Comparison of ENCODE assay signal across 24 cellular contexts in genomic region chr6:7449018-7449417, GRCh38. TPM values are rescaled to one million over a fixed set of nuclear protein-coding genes. Genes with fewer than 3 reads are reported as not detected.
DNase-seq lines count a peak whose midpoint lies in the region; ATAC-seq, FAIRE-seq and TF ChIP-seq lines count a peak whose summit lies in the region.
"Had no signal": no experiment of that assay in that cellular context is flagged by ENCODE, and none has a peak within 500 bp of the region (broad histone marks: within the 10 kb centered on the region; RNA-seq: fewer than 3 reads in every experiment).

No MANE protein-coding gene starts in this region.

- no peaks in the 10 kb centered on the region for H3K9me3 ChIP-seq in HepG2 (ENCODE audit: low read length)
- no peaks in the 10 kb centered on the region for H3K9me3 ChIP-seq in right lobe of liver
- H3K9me3 ChIP-seq in K562 (replicated peaks; ENCODE audit: control insufficient read depth, insufficient read depth, low read depth, low read length): no peaks in the 10 kb centered on the region
- H3K9me3 ChIP-seq in hepatocyte (ENCODE audit: low read depth): no peaks in the 10 kb centered on the region
- H3K9me3 ChIP-seq: A549; BLaER1 treated with 17β-estradiol and CSF1 and Interleukin-3, amounts not matched to agents 10 nM and 100 nM; Caco-2 had no signal

- POLR2A ChIA-PET in HepG2 (lab: Yijun Ruan, JAX) (no interaction called here), K562 (lab: Yijun Ruan, JAX) (interaction anchor here (1.3 kb wide), 1 partner anchor 8 kb away, joined by 6 read pairs; no protein-coding TSS in a partner anchor)

- H3K36me3 Mint-ChIP-seq in progenitor cell of endocrine pancreas (ENCODE audit: insufficient read depth): peaks cover 2% of the 10 kb centered on the region
- H3K36me3 Mint-ChIP-seq: CD8-positive, alpha-beta T cell had no signal

- H3K27me3 ChIP-seq in HepG2 (ENCODE audit: control insufficient read depth in 1 of 2, insufficient read depth in 2 of 2, low read length in 2 of 2) (peaks cover 5 to 20% of the 10 kb centered on the region in 2 experiments; a peak in 4 of 5 replicates), right lobe of liver (no peaks in the 10 kb centered on the region), K562 (ENCODE audit: control insufficient read depth in 2 of 2, insufficient read depth in 2 of 2, low read length in 2 of 2) (peaks cover 34 to 53% of the 10 kb centered on the region in 2 experiments), hepatocyte (no peaks in the 10 kb centered on the region)
- H3K27me3 ChIP-seq: BLaER1 treated with 17β-estradiol and CSF1 and Interleukin-3, amounts not matched to agents 10 nM and 100 nM had no signal

- in situ Hi-C loops in HepG2 (cut with HindIII; ENCODE audit: extremely low pct_ligation_motif_present, low pct_unique_long_range_greater_than_20kb): no loop called here
- in situ Hi-C loops in K562 (cut with MboI): no loop called here

- no peaks in the 10 kb centered on the region for H3K9me1 ChIP-seq in K562 (ENCODE audit: control insufficient read depth, insufficient read depth, low read length)

- ATAC-seq in HepG2: no peak
- no peak for ATAC-seq in right lobe of liver
- no peak for ATAC-seq in K562
- ATAC-seq: A549; CD8-positive, alpha-beta T cell had no signal

- BruUV-seq in HepG2 (replicated peaks; lab: Mats Ljungman, UMichigan) (no TSS peak), K562 (replicated peaks; lab: Mats Ljungman, UMichigan) (no TSS peak)

- H3K4me1 ChIP-seq in HepG2 (ENCODE audit: insufficient read depth, low read length) (peaks cover 60% of the 10 kb centered on the region), right lobe of liver (peaks cover 0 to 6% (median 0%) of the 10 kb centered on the region in 4 donors), K562 (replicated peaks in 1 of 2; ENCODE audit: control insufficient read depth in 2 of 2, insufficient read depth in 2 of 2, low read length in 2 of 2) (peaks cover 0 to 5% of the 10 kb centered on the region in 2 experiments; a peak in 2 of 5 replicates), hepatocyte (ENCODE audit: insufficient read depth) (no peaks in the 10 kb centered on the region)

- no peaks in the 10 kb centered on the region for H3K79me2 ChIP-seq in HepG2 (ENCODE audit: insufficient read depth, low read length)
- H3K79me2 ChIP-seq in K562 (ENCODE audit: control insufficient read depth, insufficient read depth, low read length): no peaks in the 10 kb centered on the region
- H3K79me2 ChIP-seq in hepatocyte: no peaks in the 10 kb centered on the region

- H2AFZ ChIP-seq in HepG2 (ENCODE audit: low read length) (no peak overlapping the region), K562 (ENCODE audit: low read depth, low read length) (no peak overlapping the region), hepatocyte (no peak overlapping the region)

- FAIRE-seq in HepG2 (lab: Jason Lieb, UNC) (no peak), K562 (lab: Jason Lieb, UNC) (no peak)
- FAIRE-seq: A549, D721Med, G401.6, GM12891, GM19239 had no signal

- H3K9ac ChIP-seq in HepG2 (ENCODE audit: insufficient read depth, low read depth, low read length) (no peak overlapping the region), K562 (ENCODE audit: insufficient read depth in 1 of 2, low read depth in 2 of 2, low read length in 2 of 2) (no peak overlapping the region)
- H3K9ac ChIP-seq: BLaER1 treated with 17β-estradiol and CSF1 and Interleukin-3, amounts not matched to agents 10 nM and 100 nM had no signal

- TF ChIP-seq EP300 in HepG2 (IDR thresholded peaks at IDR 0.05; ENCODE audit: low read depth in 2 of 2, low read length in 2 of 2) (no peak), HepG2 (CRISPR knock-in tag; IDR thresholded peaks at IDR 0.05; ENCODE audit: borderline replicate concordance) (no peak), K562 (IDR thresholded peaks at IDR 0.05; ENCODE audit: low read length) (no peak)

- no peaks in the 10 kb centered on the region for H4K20me1 ChIP-seq in HepG2 (ENCODE audit: insufficient read depth, low read length)
- no peaks in the 10 kb centered on the region for H4K20me1 ChIP-seq in K562 (replicated peaks; ENCODE audit: control insufficient read depth, insufficient read depth, low read length)
- H4K20me1 ChIP-seq in hepatocyte (ENCODE audit: insufficient read depth, poor library complexity, severe bottlenecking): no peaks in the 10 kb centered on the region
- H4K20me1 ChIP-seq: BLaER1 treated with 17β-estradiol and CSF1 and Interleukin-3, amounts not matched to agents 10 nM and 100 nM had no signal

- H3K27me3 Mint-ChIP-seq in progenitor cell of endocrine pancreas: peaks cover 4% of the 10 kb centered on the region

- H3K4me3 Mint-ChIP-seq in progenitor cell of endocrine pancreas (ENCODE audit: low read depth): no peak overlapping the region
- H3K4me3 Mint-ChIP-seq: B cell; CD4-positive, alpha-beta T cell; CD8-positive, alpha-beta T cell had no signal

- H3K36me3 ChIP-seq in HepG2 (replicated peaks in 1 of 2; ENCODE audit: control insufficient read depth in 1 of 2, insufficient read depth in 2 of 2, low read length in 2 of 2) (no peaks in the 10 kb centered on the region), right lobe of liver (no peaks in the 10 kb centered on the region), K562 (ENCODE audit: control insufficient read depth, insufficient read depth, low read length) (no peaks in the 10 kb centered on the region), hepatocyte (replicated peaks; ENCODE audit: insufficient read depth, low read depth) (no peaks in the 10 kb centered on the region)
- H3K36me3 ChIP-seq: BLaER1 treated with 17β-estradiol and CSF1 and Interleukin-3, amounts not matched to agents 10 nM and 100 nM had no signal

- CTCF ChIA-PET in HepG2 (lab: Yijun Ruan, JAX; ENCODE audit: low intra/inter-chr PET ratio, low total read pairs) (no interaction called here), K562 (lab: Yijun Ruan, JAX; ENCODE audit: low intra/inter-chr PET ratio) (no interaction called here)

- H3K9me3 Mint-ChIP-seq in progenitor cell of endocrine pancreas (ENCODE audit: low read depth): peaks cover 3% of the 10 kb centered on the region
- H3K9me3 Mint-ChIP-seq: CD4-positive, alpha-beta T cell; CD8-positive, alpha-beta T cell had no signal

- TF ChIP-seq POLR2A in HepG2 (IDR thresholded peaks at IDR 0.05; ENCODE audit: insufficient read depth in 1 of 2, low read depth in 2 of 2, low read length in 2 of 2): no peak
- no peak for TF ChIP-seq POLR2A in right lobe of liver (IDR thresholded peaks at IDR 0.05)
- TF ChIP-seq POLR2A in K562 (conservative IDR thresholded peaks at IDR 0.05): no peak

- H3K4me3 ChIP-seq in HepG2 (replicated peaks in 1 of 3; ENCODE audit: insufficient read depth in 1 of 3, low read depth in 2 of 3, low read length in 3 of 3) (no peak overlapping the region), right lobe of liver (no peak overlapping the region), K562 (no peak overlapping the region), hepatocyte (no peak overlapping the region)
- H3K4me3 ChIP-seq: A549; BLaER1 treated with 17β-estradiol and CSF1 and Interleukin-3, amounts not matched to agents 10 nM and 100 nM had no signal

- no peaks in the 10 kb centered on the region for H3K9me2 ChIP-seq in hepatocyte (replicated peaks; ENCODE audit: insufficient read depth)

- H3K27ac Mint-ChIP-seq in progenitor cell of endocrine pancreas: peak overlapping the region; percentile 37
- H3K27ac Mint-ChIP-seq: B cell; CD4-positive, alpha-beta T cell; CD8-positive, alpha-beta T cell had no signal

- peaks cover 30% of the 10 kb centered on the region for H3K4me1 Mint-ChIP-seq in progenitor cell of endocrine pancreas (ENCODE audit: low read depth)
- H3K4me1 Mint-ChIP-seq: B cell had no signal

- intact Hi-C loops in HepG2 (cut with micrococcal nuclease; ENCODE audit: unreplicated experiment) (loop anchor here (2.0 to 5.0 kb wide), 3 partner anchors 18 to 113 kb away; no protein-coding TSS in a partner anchor), right lobe of liver (cut with DNase I) (no loop called here), K562 (cut with micrococcal nuclease) (no loop called here)

- no peak for DNase-seq in HepG2 (ENCODE audit: low spot score)
- DNase-seq in right lobe of liver: no peak
- DNase-seq in K562 (ENCODE audit: extremely low read depth in 1 of 4, low spot score in 3 of 4): no peak
- no peak for DNase-seq in progenitor cell of endocrine pancreas (ENCODE audit: low spot score, unreplicated experiment)
- DNase-seq in foreskin melanocyte: no peak
- DNase-seq in hepatocyte (ENCODE audit: low spot score): no peak
- DNase-seq: AML-193; Caco-2; Calu3; CD4-positive, alpha-beta T cell; CD8-positive, alpha-beta T cell; DMS79 treated with DMSO at 0.1 percent for 48 hours; GF-D8 had no signal

- TF ChIP-seq CTCF in HepG2 (CRISPR knock-in tag; IDR thresholded peaks at IDR 0.05): no peak
- no peak for TF ChIP-seq CTCF in right lobe of liver (IDR thresholded peaks at IDR 0.05)
- no peak for TF ChIP-seq CTCF in K562 (IDR thresholded peaks at IDR 0.05 in 2 of 3, conservative IDR thresholded peaks at IDR 0.05 in 1 of 3; ENCODE audit: insufficient read depth in 2 of 3, low read depth in 1 of 3, low read length in 3 of 3)
- no peak for TF ChIP-seq CTCF in progenitor cell of endocrine pancreas (IDR thresholded peaks at IDR 0.05; ENCODE audit: unreplicated experiment)
- TF ChIP-seq CTCF in hepatocyte (IDR thresholded peaks at IDR 0.05; ENCODE audit: poor library complexity): no peak

- H3K4me2 ChIP-seq in HepG2 (ENCODE audit: low read depth, low read length): peak overlapping the region; percentile 6; the same call in 1 of the 2 replicates
- no peak overlapping the region for H3K4me2 ChIP-seq in K562 (ENCODE audit: insufficient read depth, low read length)
- no peak overlapping the region for H3K4me2 ChIP-seq in hepatocyte
- H3K4me2 ChIP-seq: A549; BLaER1 treated with 17β-estradiol and CSF1 and Interleukin-3, amounts not matched to agents 10 nM and 100 nM had no signal

- no peak for TF ChIP-seq RAD21 in HepG2 (CRISPR knock-in tag; IDR thresholded peaks at IDR 0.05)
- no peak for TF ChIP-seq RAD21 in K562 (CRISPR knock-in tag; conservative IDR thresholded peaks at IDR 0.05 in 1 of 2, IDR thresholded peaks at IDR 0.05 in 1 of 2)

- 67% methylated on average over 4 of the region's 4 CpGs for WGBS in HepG2 (ENCODE audit: low lambda C conversion rate)
- WGBS in right lobe of liver (ENCODE audit: insufficient coverage, low coverage, low lambda C conversion rate, missing lambda C conversion rate): 77% methylated on average over 4 of the region's 4 CpGs
- WGBS in K562 (ENCODE audit: insufficient coverage, low coverage, missing lambda C conversion rate): 6% methylated on average over 4 of the region's 4 CpGs
- WGBS in hepatocyte (ENCODE audit: low lambda C conversion rate, missing lambda C conversion rate): 70% methylated on average over 4 of the region's 4 CpGs

- H3K27ac ChIP-seq in HepG2 (ENCODE audit: extremely low read length, insufficient read depth, low read length): no peak overlapping the region
- no peak overlapping the region for H3K27ac ChIP-seq in right lobe of liver
- H3K27ac ChIP-seq in K562 (ENCODE audit: extremely low read depth, low read depth, low read length): no peak overlapping the region
- H3K27ac ChIP-seq in hepatocyte: no peak overlapping the region
- H3K27ac ChIP-seq: 22Rv1; A549; BLaER1 treated with 17β-estradiol and CSF1 and Interleukin-3, amounts not matched to agents 10 nM and 100 nM; C4-2B had no signal

RNA-seq across cellular contexts. Expression of gene RIOK1, which starts 59.4 kb away (rescaled TPM):
- total RNA-seq in HepG2 (2016; rRNA removed; fragmentation: Illumina TruSeq; extraction: Trizol) (37.8 and 45.7 TPM in 2 replicates), right lobe of liver (1 to 10 TPM; 4.6 to 7.9 (median 6.7) TPM), K562 (2014; rRNA removed) (52.8 and 129 TPM in 2 replicates), K562 (2014; rRNA removed; fragmentation: Illumina TruSeq; extraction: Trizol) (52.2 and 55.1 TPM in 2 replicates), K562 (2015; rRNA removed; fragmentation: Illumina TruSeq; extraction: Trizol) (56.1 and 65.9 TPM in 2 replicates), K562 (2021) (48.6 TPM in 2 replicates), progenitor cell of endocrine pancreas (28.5 and 28.9 TPM in 2 replicates), hepatocyte (15.5 and 15.6 TPM in 2 replicates)
- 9.0 and 10.4 TPM in 2 replicates for total RNA-seq in HepG2 (2016; cell fraction: cytosol; rRNA removed; fragmentation: Illumina TruSeq; extraction: Trizol; ENCODE audit: low read depth)
- 39.9 and 45.0 TPM in 2 replicates for total RNA-seq in HepG2 (2016; cell fraction: insoluble cytoplasmic fraction; rRNA removed; fragmentation: Illumina TruSeq; extraction: Trizol)
- total RNA-seq in HepG2 (2016; cell fraction: membrane; rRNA removed; fragmentation: Illumina TruSeq; extraction: Trizol): 17.4 and 18.1 TPM in 2 replicates
- 34.6 and 34.9 TPM in 2 replicates for total RNA-seq in HepG2 (2016; cell fraction: nucleus; rRNA removed; fragmentation: Illumina TruSeq; extraction: Trizol)
- polyA plus RNA-seq in HepG2 (2011; rRNA removed) (9.1 and 9.4 TPM in 2 replicates), K562 (2011; rRNA removed) (24.9 and 25.8 TPM in 2 replicates), K562 (2014; fragmentation: Illumina TruSeq; extraction: Trizol) (66.3 and 73.1 TPM in 2 replicates), K562 (2014; fragmentation: Nextera tagmentation; extraction: Ambion mirVana) (100 to 1,000 TPM in 1 of 2 experiments, 10 to 100 TPM in 1; 51.7 to 101 TPM), K562 (2014; rRNA removed) (43.6 and 46.2 TPM in 2 replicates), hepatocyte (19.2 and 19.6 TPM in 2 replicates)
- 9.0 and 9.4 TPM in 2 replicates for polyA plus RNA-seq in HepG2 (2011; cell fraction: cytosol; rRNA removed)
- 40.2 and 43.0 TPM in 2 replicates for polyA plus RNA-seq in HepG2 (2011; cell fraction: nucleus; rRNA removed)
- polyA plus RNA-seq in HepG2 (2012): 21.2 and 21.9 TPM in 2 replicates
- 3.1 and 3.2 TPM in 2 replicates for polyA plus RNA-seq in HepG2 (2016; cell fraction: cytosol; fragmentation: Illumina TruSeq; extraction: Trizol; ENCODE audit: low read depth)
- polyA plus RNA-seq in HepG2 (2016; cell fraction: insoluble cytoplasmic fraction; fragmentation: Illumina TruSeq; extraction: Trizol; ENCODE audit: low read depth): 42.5 and 43.5 TPM in 2 replicates
- 7.3 and 8.5 TPM in 2 replicates for polyA plus RNA-seq in HepG2 (2016; cell fraction: membrane; fragmentation: Illumina TruSeq; extraction: Trizol; ENCODE audit: low read depth)
- polyA plus RNA-seq in HepG2 (2016; cell fraction: nucleus; fragmentation: Illumina TruSeq; extraction: Trizol; ENCODE audit: insufficient read depth, low read depth): 47.3 and 58.2 TPM in 2 replicates
- polyA minus RNA-seq in HepG2 (2011; rRNA and poly(A)+ RNA removed; ENCODE audit: low replicate concordance): 12.4 and 18.6 TPM in 2 replicates
- 5.8 and 6.5 TPM in 2 replicates for polyA minus RNA-seq in HepG2 (2011; cell fraction: cytosol; rRNA and poly(A)+ RNA removed)
- polyA minus RNA-seq in HepG2 (2011; cell fraction: nucleus; rRNA and poly(A)+ RNA removed): 28.8 and 43.3 TPM in 2 replicates
- 41.8 and 105 TPM in 2 replicates for total RNA-seq in K562 (2011; cell fraction: chromatin; rRNA removed; ENCODE audit: low replicate concordance)
- 33.6 and 35.4 TPM in 2 replicates for total RNA-seq in K562 (2011; cell fraction: nucleolus; rRNA removed)
- total RNA-seq in K562 (2011; cell fraction: nucleoplasm; rRNA removed): 32.4 and 48.0 TPM in 2 replicates
- polyA plus RNA-seq in K562 (2011; cell fraction: cytosol; rRNA removed): 30.6 and 33.9 TPM in 2 replicates
- 80.1 and 82.5 TPM in 2 replicates for polyA plus RNA-seq in K562 (2011; cell fraction: nucleus; rRNA removed)
- 36.3 and 43.3 TPM in 2 replicates for polyA plus RNA-seq in K562 (2012)
- polyA minus RNA-seq in K562 (2011; rRNA and poly(A)+ RNA removed): 32.5 and 38.9 TPM in 2 replicates
- 12.7 and 25.0 TPM in 2 replicates for polyA minus RNA-seq in K562 (2011; cell fraction: cytosol; rRNA and poly(A)+ RNA removed)
- polyA minus RNA-seq in K562 (2011; cell fraction: nucleus; rRNA and poly(A)+ RNA removed): 36.8 and 46.4 TPM in 2 replicates

RNA-seq across cellular contexts. Expression of gene CAGE1, which starts 59.5 kb away (rescaled TPM):
- total RNA-seq in HepG2 (2016; rRNA removed; fragmentation: Illumina TruSeq; extraction: Trizol) (0.15 TPM in 1 of 2 replicates, not detected in the other), right lobe of liver (not detected), K562 (2014; rRNA removed) (0.18 and 0.20 TPM in 2 replicates), K562 (2014; rRNA removed; fragmentation: Illumina TruSeq; extraction: Trizol) (0.16 and 0.18 TPM in 2 replicates), K562 (2015; rRNA removed; fragmentation: Illumina TruSeq; extraction: Trizol) (0.11 and 0.14 TPM in 2 replicates), K562 (2021) (0.11 and 0.33 TPM in 2 replicates), progenitor cell of endocrine pancreas (not detected in 2 replicates), hepatocyte (0.17 TPM in 1 of 2 replicates, not detected in the other)
- 0.18 and 0.61 TPM in 2 replicates for total RNA-seq in HepG2 (2016; cell fraction: cytosol; rRNA removed; fragmentation: Illumina TruSeq; extraction: Trizol; ENCODE audit: low read depth)
- 0.17 TPM in 1 of 2 replicates, not detected in the other for total RNA-seq in HepG2 (2016; cell fraction: insoluble cytoplasmic fraction; rRNA removed; fragmentation: Illumina TruSeq; extraction: Trizol)
- 0.15 and 0.28 TPM in 2 replicates for total RNA-seq in HepG2 (2016; cell fraction: membrane; rRNA removed; fragmentation: Illumina TruSeq; extraction: Trizol)
- total RNA-seq in HepG2 (2016; cell fraction: nucleus; rRNA removed; fragmentation: Illumina TruSeq; extraction: Trizol): 0.16 TPM in 1 of 2 replicates, not detected in the other
- polyA plus RNA-seq in HepG2 (2011; rRNA removed) (0.01 and 0.03 TPM in 2 replicates), K562 (2011; rRNA removed) (0.13 TPM in 1 of 2 replicates, not detected in the other), K562 (2014; fragmentation: Illumina TruSeq; extraction: Trizol) (not detected in 2 replicates), K562 (2014; fragmentation: Nextera tagmentation; extraction: Ambion mirVana) (not detected), K562 (2014; rRNA removed) (0.04 TPM in 1 of 2 replicates, not detected in the other), hepatocyte (not detected in 2 replicates)
- polyA plus RNA-seq in HepG2 (2011; cell fraction: cytosol; rRNA removed): not detected in 2 replicates
- polyA plus RNA-seq in HepG2 (2011; cell fraction: nucleus; rRNA removed): 0.03 TPM in 1 of 2 replicates, not detected in the other
- polyA plus RNA-seq in HepG2 (2012): not detected in 2 replicates
- not detected in 2 replicates for polyA plus RNA-seq in HepG2 (2016; cell fraction: cytosol; fragmentation: Illumina TruSeq; extraction: Trizol; ENCODE audit: low read depth)
- 0.08 and 0.11 TPM in 2 replicates for polyA plus RNA-seq in HepG2 (2016; cell fraction: insoluble cytoplasmic fraction; fragmentation: Illumina TruSeq; extraction: Trizol; ENCODE audit: low read depth)
- not detected in 2 replicates for polyA plus RNA-seq in HepG2 (2016; cell fraction: membrane; fragmentation: Illumina TruSeq; extraction: Trizol; ENCODE audit: low read depth)
- 0.25 TPM in 1 of 2 replicates, not detected in the other for polyA plus RNA-seq in HepG2 (2016; cell fraction: nucleus; fragmentation: Illumina TruSeq; extraction: Trizol; ENCODE audit: insufficient read depth, low read depth)
- 0.28 and 0.61 TPM in 2 replicates for polyA minus RNA-seq in HepG2 (2011; rRNA and poly(A)+ RNA removed; ENCODE audit: low replicate concordance)
- not detected in 2 replicates for polyA minus RNA-seq in HepG2 (2011; cell fraction: cytosol; rRNA and poly(A)+ RNA removed)
- 0.39 and 0.62 TPM in 2 replicates for polyA minus RNA-seq in HepG2 (2011; cell fraction: nucleus; rRNA and poly(A)+ RNA removed)
- total RNA-seq in K562 (2011; cell fraction: chromatin; rRNA removed; ENCODE audit: low replicate concordance): 0.48 and 1.2 TPM in 2 replicates
- 1.2 and 1.8 TPM in 2 replicates for total RNA-seq in K562 (2011; cell fraction: nucleolus; rRNA removed)
- 1.5 and 3.0 TPM in 2 replicates for total RNA-seq in K562 (2011; cell fraction: nucleoplasm; rRNA removed)
- polyA plus RNA-seq in K562 (2011; cell fraction: cytosol; rRNA removed): 0.07 TPM in 1 of 2 replicates, not detected in the other
- 0.32 and 0.37 TPM in 2 replicates for polyA plus RNA-seq in K562 (2011; cell fraction: nucleus; rRNA removed)
- polyA plus RNA-seq in K562 (2012): 0.04 and 0.21 TPM in 2 replicates
- polyA minus RNA-seq in K562 (2011; rRNA and poly(A)+ RNA removed): 0.09 and 0.21 TPM in 2 replicates
- polyA minus RNA-seq in K562 (2011; cell fraction: cytosol; rRNA and poly(A)+ RNA removed): 0.36 TPM in 1 of 2 replicates, not detected in the other
- 1.6 and 2.0 TPM in 2 replicates for polyA minus RNA-seq in K562 (2011; cell fraction: nucleus; rRNA and poly(A)+ RNA removed)
- total RNA-seq: A172, Calu3 had no signal
- polyA plus RNA-seq: BJ had no signal

Comparison
In these comparisons a context has a peak if more than half of its experiments do, and no peak if none do; other contexts are left out.
1. Of the 241 proteins assayed by ChIP-seq in both HepG2 and K562: peak only in HepG2: none; only in K562: none; in both: ZNF121; in neither: 240.